In the genomic region with DNA sequence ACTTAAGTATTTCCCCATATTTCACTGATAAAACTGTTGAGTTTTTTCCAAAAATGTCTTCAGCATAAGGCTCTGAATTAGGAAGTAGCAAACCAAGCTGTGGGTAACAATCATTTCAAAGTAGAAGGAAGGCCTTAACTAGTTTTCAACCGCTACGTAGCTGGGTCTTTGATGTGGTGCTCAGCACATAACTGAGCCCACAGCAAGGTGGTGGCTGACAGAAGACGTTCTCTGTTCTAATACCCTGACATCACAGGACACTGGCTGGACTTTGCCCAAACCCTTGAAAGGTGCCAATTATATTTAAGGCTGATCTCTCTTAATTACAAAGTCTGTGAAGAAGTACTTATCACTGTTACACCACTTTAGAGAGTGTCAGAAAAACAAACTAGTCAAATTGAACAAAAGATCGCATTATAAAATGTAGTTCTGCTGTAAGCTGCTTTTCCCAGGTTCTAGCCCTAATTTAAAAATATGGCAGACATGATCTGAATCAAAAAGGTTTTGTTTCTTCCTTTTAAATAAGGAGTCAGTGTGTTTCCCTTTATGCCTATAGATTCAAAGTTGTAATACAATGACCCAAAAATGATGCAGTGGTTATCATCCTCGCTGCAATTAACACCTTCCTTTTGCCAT, we compare ENCODE assay signal across 17 cellular contexts. TPM values are rescaled to one million over a fixed set of nuclear protein-coding genes. Genes with fewer than 3 reads are reported as not detected.
A peak's percentile ranks its signal among the peaks of the same experiment; 100 is the strongest.
DNase-seq lines count a peak whose midpoint lies in the region; ATAC-seq, FAIRE-seq and TF ChIP-seq lines count a peak whose summit lies in the region.
"Had no signal": no experiment of that assay in that cellular context is flagged by ENCODE, and none has a peak within 500 bp of the region (broad histone marks: within the 10 kb centered on the region; RNA-seq: fewer than 3 reads in every experiment).

No MANE protein-coding gene starts in this region.

- CTCF ChIA-PET in CD8-positive, alpha-beta T cell (lab: Charles Lee), result interaction anchor here (1.8 kb wide), 1 partner anchor 11 kb away, joined by 7 read pairs; no protein-coding TSS in a partner anchor

- 94 to 100% methylated on average over 5 of the region's 5 CpGs for WGBS in endodermal cell (ENCODE audit: insufficient coverage in 1 of 2, insufficient read length in 1 of 2), 2 experiments

- H3K27ac Mint-ChIP-seq in CD8-positive, alpha-beta T cell, result peak overlapping the region; percentile 41
- H3K27ac Mint-ChIP-seq in endodermal cell, result no peak overlapping the region
- H3K27ac Mint-ChIP-seq: GM23338, nephron had no signal

- peak in 4 of 7 experiments; percentile 47 to 71 (median 57) for DNase-seq in CD8-positive, alpha-beta T cell
- DNase-seq in T-helper 2 cell (peak in 3 of 5 experiments; percentile 5 to 72 (median 65)), NCI-H1436 treated with DMSO at 0.1 percent for 48 hours (lab: John Stamatoyannopoulos, UW) (no peak), endodermal cell (no peak)
- DNase-seq: dermis blood vessel endothelial cell, Karpas-422, NCI-H1694, NCI-H524 treated with DMSO at 0.1 percent for 48 hours, SW 1271 had no signal

- H3K4me1 ChIP-seq in CD8-positive, alpha-beta T cell (ENCODE audit: insufficient read depth, low read length), result peaks cover 18% of the 10 kb centered on the region
- peaks cover 17% of the 10 kb centered on the region for H3K4me1 ChIP-seq in endodermal cell (ENCODE audit: control insufficient read depth, insufficient read depth, low read length)

- ATAC-seq in CD8-positive, alpha-beta T cell, result peak; percentile 93
- ATAC-seq in GM18907 (IDR thresholded peaks at IDR 0.05; ENCODE audit: unreplicated experiment) (peak; percentile 49), HG03442 (IDR thresholded peaks at IDR 0.05; ENCODE audit: unreplicated experiment) (no peak)
- ATAC-seq: GM23338 had no signal

- peaks cover 2% of the 10 kb centered on the region for H3K36me3 Mint-ChIP-seq in CD8-positive, alpha-beta T cell
- H3K36me3 Mint-ChIP-seq in endodermal cell (ENCODE audit: low read depth), result peaks cover 36% of the 10 kb centered on the region

- peaks cover 21% of the 10 kb centered on the region for H3K4me1 Mint-ChIP-seq in CD8-positive, alpha-beta T cell (ENCODE audit: low read depth)
- peaks cover 43% of the 10 kb centered on the region for H3K4me1 Mint-ChIP-seq in endodermal cell
- H3K4me1 Mint-ChIP-seq: nephron had no signal

- POLR2A ChIA-PET in CD8-positive, alpha-beta T cell (lab: Charles Lee), result interaction anchor here (0.6 to 2.3 kb wide), 4 partner anchors 9 to 533 kb away, joined by 3 to 13 read pairs (median 7); partner anchors contain the start of gene MAN1A1

- H3K36me3 ChIP-seq in CD8-positive, alpha-beta T cell (ENCODE audit: insufficient read depth, low read length), result no peaks in the 10 kb centered on the region
- H3K36me3 ChIP-seq in endodermal cell (ENCODE audit: control insufficient read depth, insufficient read depth, low read length), result peaks cover 13% of the 10 kb centered on the region

- H3K27ac ChIP-seq in CD8-positive, alpha-beta T cell (ENCODE audit: low read depth, low read length), result no peak overlapping the region
- H3K27ac ChIP-seq in endodermal cell (ENCODE audit: low read depth, low read length), result no peak overlapping the region
- H3K27ac ChIP-seq: C4-2B had no signal

- H3K4me3 Mint-ChIP-seq in CD8-positive, alpha-beta T cell, result peak overlapping the region; percentile 49
- H3K4me3 Mint-ChIP-seq in endodermal cell, result no peak overlapping the region
- H3K4me3 Mint-ChIP-seq: GM23338, nephron had no signal

- intact Hi-C loops in CD8-positive, alpha-beta T cell (cut with DNase I, micrococcal nuclease), result loop anchor here in 1 of 2 experiments (2.0 kb wide), 1 partner anchor 26 kb away; the partner anchor contains the start of gene MAN1A1

- no peaks in the 10 kb centered on the region for H3K27me3 Mint-ChIP-seq in CD8-positive, alpha-beta T cell (ENCODE audit: low read depth)
- no peaks in the 10 kb centered on the region for H3K27me3 Mint-ChIP-seq in endodermal cell (ENCODE audit: insufficient read depth)

- no peak overlapping the region for H3K9ac ChIP-seq in endodermal cell (ENCODE audit: extremely low read depth, low read length, poor library complexity, severe bottlenecking)

- no peaks in the 10 kb centered on the region for H3K9me3 ChIP-seq in CD8-positive, alpha-beta T cell (ENCODE audit: low read length)
- H3K9me3 ChIP-seq in endodermal cell (ENCODE audit: control insufficient read depth, low read length), result no peaks in the 10 kb centered on the region

- no peaks in the 10 kb centered on the region for H3K9me3 Mint-ChIP-seq in CD8-positive, alpha-beta T cell
- H3K9me3 Mint-ChIP-seq in endodermal cell, result no peaks in the 10 kb centered on the region
- H3K9me3 Mint-ChIP-seq: GM23338, nephron had no signal

- TF ChIP-seq CTCF in CD8-positive, alpha-beta T cell (IDR thresholded peaks at IDR 0.05), result no peak
- no peak for TF ChIP-seq CTCF in endodermal cell (conservative IDR thresholded peaks at IDR 0.05)

- H3K27me3 ChIP-seq in CD8-positive, alpha-beta T cell (ENCODE audit: insufficient read depth, low read length), result no peaks in the 10 kb centered on the region
- no peaks in the 10 kb centered on the region for H3K27me3 ChIP-seq in endodermal cell (ENCODE audit: control insufficient read depth, insufficient read depth, low read length, poor library complexity, severe bottlenecking)

- H3K4me3 ChIP-seq in CD8-positive, alpha-beta T cell (ENCODE audit: low read depth, low read length), result no peak overlapping the region
- H3K4me3 ChIP-seq in endodermal cell (ENCODE audit: low read length), result no peak overlapping the region
- H3K4me3 ChIP-seq: GM23338 had no signal

- FAIRE-seq in islet of Langerhans (lab: Jason Lieb, UNC), result peak; percentile 41
- FAIRE-seq: G401.6, GM18507 had no signal

RNA-seq across cellular contexts. Expression of gene MAN1A1, which starts 26.7 kb away (rescaled TPM):
- total RNA-seq in CD8-positive, alpha-beta T cell, result 1 to 10 TPM; 8.4 to 8.5 TPM
- total RNA-seq in endodermal cell, result 10 to 100 TPM; 41.7 to 43.7 TPM
- polyA plus RNA-seq in endodermal cell (2013, experiment 1 of 2), result 10.5 TPM
- 11.9 TPM for polyA plus RNA-seq in endodermal cell (2013, experiment 2 of 2)

Comparison
In these comparisons a context has a peak if more than half of its experiments do, and no peak if none do; other contexts are left out.
1. DNase-seq: peak in CD8-positive, alpha-beta T cell (4 of 7) and T-helper 2 cell (3 of 5); none in NCI-H1436 treated with DMSO at 0.1 percent for 48 hours (single experiment) and endodermal cell (single experiment).
2. RNA of gene MAN1A1, which starts 26.7 kb away (total RNA-seq): 41.7 to 43.7 TPM in endodermal cell; 8.4 to 8.5 TPM in CD8-positive, alpha-beta T cell; every median in the first group is over 4 times any median in the second.